7 cellular contexts compared by ENCODE assay signal in genomic region chr7:95596183-95597135, GRCh38. TPM values are rescaled to one million over a fixed set of nuclear protein-coding genes. Genes with fewer than 3 reads are reported as not detected.
DNase-seq lines count a peak whose midpoint lies in the region; ATAC-seq and TF ChIP-seq lines count a peak whose summit lies in the region.

Gene PDK4, minus strand, starts transcription at chr7:95596516. Its CDS starts 223 bp downstream, at chr7:95596293.

- H3K27me3 ChIP-seq in NT2/D1 (ENCODE audit: insufficient read depth, insufficient read length) (peaks cover 40% of the 10 kb centered on the region), duodenal mucosa (ENCODE audit: control insufficient read depth in 1 of 2, insufficient read depth in 2 of 2, low read length in 2 of 2) (no peaks in the 10 kb centered on the region), spleen (replicated peaks in 1 of 7) (peaks cover 0 to 15% (median 0%) of the 10 kb centered on the region in 7 donors)

- H3K9ac ChIP-seq in NT2/D1 (ENCODE audit: insufficient read length, low read depth) (peak within 1 kb of the TSS; percentile 50), duodenal mucosa (ENCODE audit: low read depth in 1 of 2, low read length in 2 of 2) (peak within 1 kb of the TSS; percentile 93 to 99)

- H3K4me1 ChIP-seq in NT2/D1 (ENCODE audit: insufficient read depth, insufficient read length) = peaks cover 2% of the 10 kb centered on the region
- peaks cover 7 to 19% of the 10 kb centered on the region in 2 donors for H3K4me1 ChIP-seq in duodenal mucosa (ENCODE audit: control insufficient read depth in 1 of 2, insufficient read depth in 2 of 2, low read length in 2 of 2)
- H3K4me1 ChIP-seq in spleen = peaks cover 0 to 72% (median 35%) of the 10 kb centered on the region in 6 donors

- intact Hi-C loops in spleen (cut with DNase I; ENCODE audit: low total_unique reads) = loop anchor here (10.0 kb wide), 2 partner anchors 52 to 88 kb away; no protein-coding TSS in a partner anchor

- peak; percentile 46 for DNase-seq in GOT3 (lab: John Stamatoyannopoulos, UW)
- peak; percentile 22 for DNase-seq in NT2/D1 (ENCODE audit: low read depth, low spot score)
- DNase-seq in left lobe of liver (ENCODE audit: low spot score) = peak; percentile 98
- peak; percentile 91 for DNase-seq in spleen

- H3K4me3 ChIP-seq in NT2/D1 (ENCODE audit: insufficient read length, low read depth) (peak within 1 kb of the TSS; percentile 67), duodenal mucosa (ENCODE audit: low read depth in 1 of 2, low read length in 2 of 2) (peak within 1 kb of the TSS; percentile 85 to 96), spleen (peak within 1 kb of the TSS; percentile 52 to 81 (median 60))

- H3K27ac ChIP-seq in duodenal mucosa (ENCODE audit: low read depth, low read length) (peak within 1 kb of the TSS; percentile 93), spleen (peak within 1 kb of the TSS; percentile 69 to 95 (median 92))

- H3K9me3 ChIP-seq in NT2/D1 (ENCODE audit: insufficient read depth, low read length) = no peaks in the 10 kb centered on the region
- no peaks in the 10 kb centered on the region for H3K9me3 ChIP-seq in duodenal mucosa (ENCODE audit: control insufficient read depth in 1 of 2, low read length in 2 of 2)
- H3K9me3 ChIP-seq in spleen = no peaks in the 10 kb centered on the region

- H3K36me3 ChIP-seq in NT2/D1 (ENCODE audit: insufficient read depth, insufficient read length, low read length) (no peaks in the 10 kb centered on the region), duodenal mucosa (ENCODE audit: control insufficient read depth in 1 of 2, insufficient read depth in 2 of 2, low read length in 2 of 2) (peaks cover 13 to 23% of the 10 kb centered on the region in 2 donors), spleen (peaks cover 0 to 37% (median 3%) of the 10 kb centered on the region in 6 donors)

- 2 to 5% (median 4%) methylated on average over 57 to 67 of the region's 67 CpGs for WGBS in spleen, 5 donors

- ATAC-seq in left lobe of liver (peak; percentile 91), HG02623 (IDR thresholded peaks at IDR 0.05; ENCODE audit: unreplicated experiment) (no peak), GM21390 (IDR thresholded peaks at IDR 0.05; ENCODE audit: unreplicated experiment) (no peak)

- TF ChIP-seq CTCF in spleen (IDR thresholded peaks at IDR 0.05 in 8 of 11, conservative IDR thresholded peaks at IDR 0.05 in 3 of 11) = no peak

- TF ChIP-seq POLR2A in spleen (IDR thresholded peaks at IDR 0.05) = peak in 2 of 3 donors; percentile 76 to 88

RNA-seq across cellular contexts. Expression of gene PDK4, which starts in this region (rescaled TPM):
- total RNA-seq in left lobe of liver (77.4 TPM), spleen (1,000 to 10,000 TPM in 1 of 7 donors, 100 to 1,000 TPM in 4, 10 to 100 TPM in 2; 42.1 to 1,055 (median 252) TPM)
- 10 to 100 TPM; 21.1 to 48.9 (median 23.8) TPM for polyA plus RNA-seq in spleen

Comparison
In these comparisons a context has a peak if more than half of its experiments do, and no peak if none do; other contexts are left out.
1. DNase-seq: peak in every context shown above with its lines; median percentile 98 in left lobe of liver; 91 in spleen; 46 in GOT3; 22 in NT2/D1.